Comparison of ENCODE assay signal across 10 cellular contexts in the genomic region with DNA sequence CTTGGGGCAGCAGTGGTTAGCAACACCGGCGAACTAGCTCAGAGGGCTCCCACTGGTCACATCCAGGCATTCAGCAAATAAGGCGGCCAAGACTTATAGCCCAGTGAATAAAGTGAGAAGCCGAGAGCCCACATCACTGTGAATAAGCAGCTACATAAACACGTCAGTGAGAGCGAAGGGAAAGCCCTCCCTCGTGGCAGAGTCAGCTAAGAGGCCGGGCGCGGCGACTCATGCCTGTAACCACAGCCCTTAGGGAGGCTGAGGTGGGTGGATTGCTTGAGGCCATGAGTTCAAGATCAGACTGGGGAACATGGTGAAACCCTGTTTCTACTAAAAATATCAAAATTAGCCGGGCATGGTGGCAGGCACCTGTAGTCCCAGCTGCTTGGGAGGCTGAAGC. TPM values are rescaled to one million over a fixed set of nuclear protein-coding genes. Genes with fewer than 3 reads are reported as not detected.
A peak's percentile ranks its signal among the peaks of the same experiment; 100 is the strongest.
DNase-seq lines count a peak whose midpoint lies in the region; ATAC-seq and TF ChIP-seq lines count a peak whose summit lies in the region.
"Had no signal": no experiment of that assay in that cellular context is flagged by ENCODE, and none has a peak within 500 bp of the region (broad histone marks: within the 10 kb centered on the region; RNA-seq: fewer than 3 reads in every experiment).

No MANE protein-coding gene starts in this region.

- H2AK5ac ChIP-seq in mesendoderm (ENCODE audit: low read length): no peak overlapping the region

- H3K4me1 ChIP-seq in mesendoderm (ENCODE audit: control insufficient read depth, low read depth, low read length): no peaks in the 10 kb centered on the region

- ATAC-seq in GM21529 (IDR thresholded peaks at IDR 0.05; ENCODE audit: unreplicated experiment): no peak

- H2BK5ac ChIP-seq in mesendoderm (ENCODE audit: low read length): no peak overlapping the region

- no peak overlapping the region for H3K4ac ChIP-seq in mesendoderm (ENCODE audit: low read depth, low read length)

- H3K27me3 ChIP-seq in mesendoderm (ENCODE audit: insufficient read depth, low read length, poor library complexity): no peaks in the 10 kb centered on the region

- no peaks in the 10 kb centered on the region for H3K79me2 ChIP-seq in mesendoderm (ENCODE audit: control insufficient read depth, insufficient read depth, low read length)

- no peaks in the 10 kb centered on the region for H3K79me1 ChIP-seq in mesendoderm (ENCODE audit: low read length)

- no peaks in the 10 kb centered on the region for H3K36me3 ChIP-seq in mesendoderm (ENCODE audit: control insufficient read depth, insufficient read depth, low read length)

- H3K9ac ChIP-seq in mesendoderm (ENCODE audit: low read length): no peak overlapping the region

- no peak overlapping the region for H3K4me2 ChIP-seq in mesendoderm (ENCODE audit: low read length)

- H3K4me1 Mint-ChIP-seq in glutamatergic neuron (ENCODE audit: low read depth, unreplicated experiment): no peaks in the 10 kb centered on the region

- H3K56ac ChIP-seq in mesendoderm (ENCODE audit: low read length): no peak overlapping the region

- TF ChIP-seq CTCF in glutamatergic neuron (IDR thresholded peaks at IDR 0.05; ENCODE audit: partially characterized antibody, unreplicated experiment): no peak

- no peak overlapping the region for H4K5ac ChIP-seq in mesendoderm (ENCODE audit: low read length)

- no peak overlapping the region for H4K8ac ChIP-seq in mesendoderm (ENCODE audit: low read depth, low read length)

- H3K4me3 ChIP-seq in mesendoderm (ENCODE audit: low read length): no peak overlapping the region

- no peak overlapping the region for H3K18ac ChIP-seq in mesendoderm (ENCODE audit: low read length)

- no peak overlapping the region for H2BK120ac ChIP-seq in mesendoderm (ENCODE audit: low read depth, low read length)

- no peaks in the 10 kb centered on the region for H3K36me3 Mint-ChIP-seq in glutamatergic neuron (ENCODE audit: unreplicated experiment)

- no CpG with 5 or more reads among the region's 12 CpGs for WGBS in mesendoderm (ENCODE audit: extremely low coverage, insufficient coverage, low lambda C conversion rate)

- H2BK15ac ChIP-seq in mesendoderm (replicated peaks; ENCODE audit: low read depth): no peak overlapping the region

- peaks cover 14% of the 10 kb centered on the region for H3K9me3 Mint-ChIP-seq in glutamatergic neuron (ENCODE audit: unreplicated experiment)

- H3K4me3 Mint-ChIP-seq in glutamatergic neuron (ENCODE audit: unreplicated experiment): no peak overlapping the region

- peak; percentile 85 for DNase-seq in activated effector memory CD4-positive, alpha-beta T cell treated with anti-CD3 and anti-CD28 coated beads, Interleukin-2, amount 50 U/mL, for 16 hours
- DNase-seq in activated effector memory CD4-positive, alpha-beta T cell treated with Interleukin-2 at 50 U/mL for 16 hours: no peak
- DNase-seq in activated T-cell treated with anti-CD3 and anti-CD28 coated beads, Interleukin-2, amount 50 U/mL, for 48 hours: peak; percentile 83 to 85
- DNase-seq in iris pigment epithelial cell (ENCODE audit: low read depth) (peak; percentile 65), stromal cell of bone marrow (ENCODE audit: low read depth) (peak; percentile 77), mesendoderm (no peak), glutamatergic neuron (no peak)
- DNase-seq: dermis blood vessel endothelial cell, NCI-H1105 had no signal

- no peak overlapping the region for H3K27ac ChIP-seq in mesendoderm (ENCODE audit: low read depth, low read length)

- no peak overlapping the region for H3K23ac ChIP-seq in mesendoderm (ENCODE audit: low read length)

- peaks cover 3% of the 10 kb centered on the region for H3K27me3 Mint-ChIP-seq in glutamatergic neuron (ENCODE audit: unreplicated experiment)

- no peak overlapping the region for H3K27ac Mint-ChIP-seq in glutamatergic neuron (ENCODE audit: unreplicated experiment)

RNA-seq across cellular contexts. Expression of a gene that starts 5.2 kb away (rescaled TPM):
- 1.6 TPM for polyA plus RNA-seq in mesendoderm (2013, experiment 1 of 2)
- polyA plus RNA-seq in mesendoderm (2013, experiment 2 of 2): 1.9 TPM
- total RNA-seq in glutamatergic neuron (ENCODE audit: unreplicated experiment): 12.5 TPM

RNA-seq across cellular contexts. Expression of a gene that starts 37.0 kb away (rescaled TPM):
- polyA plus RNA-seq in mesendoderm (2013, experiment 1 of 2): not detected
- polyA plus RNA-seq in mesendoderm (2013, experiment 2 of 2): 0.04 TPM
- total RNA-seq in glutamatergic neuron (ENCODE audit: unreplicated experiment): 0.42 TPM
- total RNA-seq: dermis blood vessel endothelial cell had no signal

RNA-seq across cellular contexts. Expression of a gene that starts 37.8 kb away (rescaled TPM):
- 27.1 TPM for polyA plus RNA-seq in mesendoderm (2013, experiment 1 of 2)
- polyA plus RNA-seq in mesendoderm (2013, experiment 2 of 2): 26.3 TPM
- total RNA-seq in glutamatergic neuron (ENCODE audit: unreplicated experiment): 38.3 TPM

RNA-seq across cellular contexts. Expression of a gene that starts 53.0 kb away (rescaled TPM):
- polyA plus RNA-seq in mesendoderm (2013, experiment 1 of 2): 58.2 TPM
- 58.3 TPM for polyA plus RNA-seq in mesendoderm (2013, experiment 2 of 2)
- total RNA-seq in glutamatergic neuron (ENCODE audit: unreplicated experiment): 32.8 TPM

Comparison
In these comparisons a context has a peak if more than half of its experiments do, and no peak if none do; other contexts are left out.
1. DNase-seq: peak in activated effector memory CD4-positive, alpha-beta T cell treated with anti-CD3 and anti-CD28 coated beads, Interleukin-2, amount 50 U/mL, for 16 hours (single experiment), activated T-cell treated with anti-CD3 and anti-CD28 coated beads, Interleukin-2, amount 50 U/mL, for 48 hours (2 of 2), iris pigment epithelial cell (single experiment) and stromal cell of bone marrow (single experiment); none in activated effector memory CD4-positive, alpha-beta T cell treated with Interleukin-2 at 50 U/mL for 16 hours (single experiment), mesendoderm (single experiment) and glutamatergic neuron (single experiment).